Comparison of ENCODE assay signal across 16 cellular contexts in the genomic region with DNA sequence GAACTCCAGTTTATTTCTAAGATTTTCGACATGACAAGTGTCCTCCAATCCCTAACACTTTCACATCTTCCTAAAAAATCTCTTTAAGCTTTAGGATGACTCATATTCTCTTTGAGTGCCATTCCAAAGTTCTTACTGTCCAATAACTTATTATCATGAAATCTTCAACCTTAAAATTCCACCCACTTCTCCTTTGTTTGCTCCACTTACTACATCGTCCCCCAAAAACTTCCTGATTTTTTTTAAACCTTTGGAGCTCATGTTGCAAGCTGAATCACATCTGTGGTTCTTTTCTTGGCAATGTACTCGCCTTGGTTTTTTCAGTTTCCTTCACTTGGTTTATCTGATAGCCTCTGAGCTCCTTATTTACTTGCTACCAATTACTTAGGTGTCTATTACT. TPM values are rescaled to one million over a fixed set of nuclear protein-coding genes. Genes with fewer than 3 reads are reported as not detected.
DNase-seq lines count a peak whose midpoint lies in the region; ATAC-seq and TF ChIP-seq lines count a peak whose summit lies in the region.
"Had no signal": no experiment of that assay in that cellular context is flagged by ENCODE, and none has a peak within 500 bp of the region (broad histone marks: within the 10 kb centered on the region; RNA-seq: fewer than 3 reads in every experiment).

No MANE protein-coding gene starts in this region.

- H3K9me3 ChIP-seq in left lung: no peaks in the 10 kb centered on the region
- H3K9me3 ChIP-seq: uterus had no signal

- no peaks in the 10 kb centered on the region for H3K27me3 ChIP-seq in left lung
- H3K27me3 ChIP-seq: uterus had no signal

- no peaks in the 10 kb centered on the region for H3K36me3 ChIP-seq in left lung
- H3K36me3 ChIP-seq: uterus had no signal

- peaks cover 4 to 6% of the 10 kb centered on the region in 2 donors for H3K4me1 ChIP-seq in left lung
- H3K4me1 ChIP-seq: uterus had no signal

- CTCF ChIA-PET in AG04449 (lab: Yijun Ruan, JAX): interaction anchor here (1.5 kb wide), 1 partner anchor 143 kb away, joined by 5 read pairs; no protein-coding TSS in a partner anchor

- H3K27ac ChIP-seq in left lung: no peak overlapping the region
- H3K27ac ChIP-seq: coronary artery, uterus had no signal

- H3K4me3 ChIP-seq in AG04449 (ENCODE audit: low read depth, low read length) (no peak overlapping the region), left lung (no peak overlapping the region)
- H3K4me3 ChIP-seq: coronary artery, uterus had no signal

- POLR2A ChIA-PET in AG04449 (lab: Yijun Ruan, JAX): interaction anchor here (1.0 to 1.2 kb wide), 2 partner anchors 13 to 83 kb away, joined by 3 to 6 read pairs; no protein-coding TSS in a partner anchor

- no peak for TF ChIP-seq CTCF in AG04449 (IDR thresholded peaks at IDR 0.05; ENCODE audit: insufficient read depth, low read length, missing control alignments)
- no peak for TF ChIP-seq CTCF in left lung (IDR thresholded peaks at IDR 0.05)

- DNase-seq in AG04449 (ENCODE audit: low read depth, low spot score) (peak; percentile 49), HS-27A (ENCODE audit: low read depth) (peak; percentile 60), amniotic stem cell (lab: John Stamatoyannopoulos, UW) (peak; percentile 43), glomerular visceral epithelial cell (ENCODE audit: extremely low spot score) (peak; percentile 44), left lung (no peak)
- DNase-seq: activated CD8-positive, alpha-beta T cell treated with anti-CD3 and anti-CD28 coated beads for 36 hours; activated naive CD4-positive, alpha-beta T cell treated with Interleukin-2 at 50 U/mL for 16 hours; GDM1; glutamatergic neuron; NCI-H2171; nucleus accumbens; uterus had no signal

- ATAC-seq in GM19463 (IDR thresholded peaks at IDR 0.05; ENCODE audit: unreplicated experiment): no peak
- ATAC-seq in left lung: no peak
- no peak for ATAC-seq in HG02759 (IDR thresholded peaks at IDR 0.05; ENCODE audit: unreplicated experiment)
- ATAC-seq in GM18861 (IDR thresholded peaks at IDR 0.05; ENCODE audit: unreplicated experiment): no peak
- ATAC-seq: activated CD8-positive, alpha-beta T cell treated with anti-CD3 and anti-CD28 coated beads for 36 hours had no signal

- intact Hi-C loops in left lung (cut with DNase I): no loop called here

RNA-seq across cellular contexts. Expression of a gene that starts 39.2 kb away (rescaled TPM):
- 10 to 100 TPM; 28.7 to 43.1 TPM for total RNA-seq in left lung
- total RNA-seq: activated CD8-positive, alpha-beta T cell treated with anti-CD3 and anti-CD28 coated beads for 36 hours had no signal

Comparison
In these comparisons a context has a peak if more than half of its experiments do, and no peak if none do; other contexts are left out.
1. DNase-seq: peak in AG04449 (single experiment), HS-27A (single experiment), amniotic stem cell (single experiment) and glomerular visceral epithelial cell (single experiment); none in left lung (0 of 2).